9 cellular contexts compared by ENCODE assay signal in genomic region chr16:24255446-24256352, GRCh38. TPM values are rescaled to one million over a fixed set of nuclear protein-coding genes. Genes with fewer than 3 reads are reported as not detected.
DNase-seq lines count a peak whose midpoint lies in the region; ATAC-seq and TF ChIP-seq lines count a peak whose summit lies in the region.
"Had no signal": no experiment of that assay in that cellular context is flagged by ENCODE, and none has a peak within 500 bp of the region (broad histone marks: within the 10 kb centered on the region; RNA-seq: fewer than 3 reads in every experiment).

Gene CACNG3 (plus strand): TSS chr16:24256335. CDS start chr16:24256755, 420 bp downstream.

- DNase-seq in ELR (ENCODE audit: low read depth) (peak; percentile 29), NOMO-1 treated with DMSO at 0.1 percent for 48 hours (lab: John Stamatoyannopoulos, UW; ENCODE audit: unreplicated experiment) (peak; percentile 47), right cardiac atrium (peak; percentile 45 to 79 (median 72)), spleen (peak; percentile 78), NCI-H446 treated with DMSO at 0.1 percent for 48 hours (lab: John Stamatoyannopoulos, UW) (no peak), G401 (ENCODE audit: low spot score) (no peak)
- peak; percentile 78 for DNase-seq in activated effector memory CD4-positive, alpha-beta T cell treated with anti-CD3 and anti-CD28 coated beads, Interleukin-2, amount 50 U/mL, for 16 hours

- TF ChIP-seq CTCF in spleen (IDR thresholded peaks at IDR 0.05 in 8 of 11, conservative IDR thresholded peaks at IDR 0.05 in 3 of 11) = no peak

- H3K36me3 ChIP-seq in spleen = no peaks in the 10 kb centered on the region

- H3K9me3 ChIP-seq in right cardiac atrium (ENCODE audit: control insufficient read depth, low read length) (no peaks in the 10 kb centered on the region), spleen (no peaks in the 10 kb centered on the region)

- ATAC-seq in right cardiac atrium (peak; percentile 56 to 57), GM21576 (IDR thresholded peaks at IDR 0.05; ENCODE audit: unreplicated experiment) (no peak)

- no peak for TF ChIP-seq POLR2A in spleen (IDR thresholded peaks at IDR 0.05)

- whole genome bisulfite sequencing in right cardiac atrium = 4% methylated on average over 55 of the region's 55 CpGs
- 5 to 7% (median 6%) methylated on average over 50 to 55 of the region's 55 CpGs for WGBS in spleen, 5 donors

- no peak within 1 kb of the TSS for H3K27ac ChIP-seq in right cardiac atrium (ENCODE audit: low read length)
- H3K27ac ChIP-seq in spleen = no peak within 1 kb of the TSS

- no peak within 1 kb of the TSS for H3K4me3 ChIP-seq in right cardiac atrium (ENCODE audit: low read length)
- H3K4me3 ChIP-seq in spleen = no peak within 1 kb of the TSS

- in situ Hi-C loops in G401 (cut with HindIII; ENCODE audit: low sequenced_read_pairs) = no loop called here

- no peaks in the 10 kb centered on the region for H3K4me1 ChIP-seq in right cardiac atrium (ENCODE audit: control insufficient read depth, insufficient read depth, low read length)
- H3K4me1 ChIP-seq in spleen = peaks cover 0 to 3% (median 0%) of the 10 kb centered on the region in 6 donors

- intact Hi-C loops in right cardiac atrium (cut with DNase I) = loop anchor here (5.0 to 10.0 kb wide), 5 partner anchors 121 to 247 kb away; no protein-coding TSS in a partner anchor
- intact Hi-C loops in spleen (cut with DNase I; ENCODE audit: low total_unique reads) = loop anchor here (10.0 kb wide), 1 partner anchor 521 kb away; no protein-coding TSS in a partner anchor

- H3K27me3 ChIP-seq in right cardiac atrium (ENCODE audit: control insufficient read depth, insufficient read depth) (no peaks in the 10 kb centered on the region), spleen (replicated peaks in 1 of 7) (peaks cover 0 to 76% (median 39%) of the 10 kb centered on the region in 7 donors)

RNA-seq across cellular contexts. Expression of gene CACNG3, which starts in this region (rescaled TPM):
- not detected for total RNA-seq in right cardiac atrium
- polyA plus RNA-seq in right cardiac atrium = not detected
- not detected for total RNA-seq in spleen
- polyA plus RNA-seq in spleen = not detected
- total RNA-seq in G401 (2014; rRNA removed; shearing (Covaris generic)) = not detected in 2 replicates
- total RNA-seq: lower leg skin had no signal

Comparison
In these comparisons a context has a peak if more than half of its experiments do, and no peak if none do; other contexts are left out.
1. Peak in DNase-seq and ATAC-seq in right cardiac atrium; RNA of the gene not detected or under 1 TPM.
2. Peak in DNase-seq in spleen; RNA of the gene not detected or under 1 TPM.
3. DNase-seq: peak in ELR (single experiment), NOMO-1 treated with DMSO at 0.1 percent for 48 hours (single experiment) and activated effector memory CD4-positive, alpha-beta T cell treated with anti-CD3 and anti-CD28 coated beads, Interleukin-2, amount 50 U/mL, for 16 hours (single experiment); none in NCI-H446 treated with DMSO at 0.1 percent for 48 hours (single experiment) and G401 (single experiment).